Comparison of ENCODE assay signal across 11 cellular contexts in genomic region chr12:98699568-98699967, GRCh38. TPM values are rescaled to one million over a fixed set of nuclear protein-coding genes. Genes with fewer than 3 reads are reported as not detected.
DNase-seq lines count a peak whose midpoint lies in the region; ATAC-seq, FAIRE-seq and TF ChIP-seq lines count a peak whose summit lies in the region.
"Had no signal": no experiment of that assay in that cellular context is flagged by ENCODE, and none has a peak within 500 bp of the region (broad histone marks: within the 10 kb centered on the region; RNA-seq: fewer than 3 reads in every experiment).

No MANE protein-coding gene starts in this region.

- WGBS in K562 (ENCODE audit: insufficient coverage, low coverage, missing lambda C conversion rate) = 10% methylated on average over 3 of the region's 3 CpGs

- H3K4me1 Mint-ChIP-seq in stimulated activated effector memory CD8-positive, alpha-beta T cell treated with anti-CD3 and anti-CD28 coated beads, Interleukin-12 subunit alpha, Interleukin-12 subunit beta, amount 100 ng/mL, for 72 hours = peaks cover 19% of the 10 kb centered on the region

- no peaks in the 10 kb centered on the region for H3K79me2 ChIP-seq in K562 (ENCODE audit: control insufficient read depth, insufficient read depth, low read length)

- no peak overlapping the region for H3K4me3 ChIP-seq in K562
- no peak overlapping the region for H3K4me3 ChIP-seq in lower lobe of right lung
- H3K4me3 ChIP-seq: neural progenitor cell had no signal

- in situ Hi-C loops in K562 (cut with MboI) = no loop called here

- no peaks in the 10 kb centered on the region; the same call in 2 of the 3 replicates for H3K36me3 ChIP-seq in K562 (ENCODE audit: control insufficient read depth, insufficient read depth, low read length)
- H3K36me3 ChIP-seq in lower lobe of right lung = peaks cover 51% of the 10 kb centered on the region

- H3K9ac ChIP-seq in K562 (ENCODE audit: insufficient read depth in 1 of 2, low read depth in 2 of 2, low read length in 2 of 2) = no peak overlapping the region
- H3K9ac ChIP-seq: neural progenitor cell had no signal

- intact Hi-C loops in K562 (cut with micrococcal nuclease) (loop anchor here (1.0 to 10.0 kb wide), 3 partner anchors 44 to 295 kb away; no protein-coding TSS in a partner anchor), lower lobe of right lung (cut with DNase I) (no loop called here)

- no peak for TF ChIP-seq EP300 in K562 (IDR thresholded peaks at IDR 0.05; ENCODE audit: low read length)

- no peak overlapping the region for H3K27ac Mint-ChIP-seq in stimulated activated effector memory CD8-positive, alpha-beta T cell treated with anti-CD3 and anti-CD28 coated beads, Interleukin-12 subunit alpha, Interleukin-12 subunit beta, amount 100 ng/mL, for 72 hours
- H3K27ac Mint-ChIP-seq: brain had no signal

- CTCF ChIA-PET in K562 (lab: Yijun Ruan, JAX; ENCODE audit: low intra/inter-chr PET ratio) = no interaction called here

- H3K9me3 Mint-ChIP-seq in stimulated activated effector memory CD8-positive, alpha-beta T cell treated with anti-CD3 and anti-CD28 coated beads, Interleukin-12 subunit alpha, Interleukin-12 subunit beta, amount 100 ng/mL, for 72 hours = no peaks in the 10 kb centered on the region
- H3K9me3 Mint-ChIP-seq: neural progenitor cell had no signal

- TF ChIP-seq POLR2A in K562 (conservative IDR thresholded peaks at IDR 0.05) = no peak

- no peaks in the 10 kb centered on the region for H4K20me1 ChIP-seq in K562 (replicated peaks; ENCODE audit: control insufficient read depth, insufficient read depth, low read length)

- peaks cover 47% of the 10 kb centered on the region for H3K36me3 Mint-ChIP-seq in stimulated activated effector memory CD8-positive, alpha-beta T cell treated with anti-CD3 and anti-CD28 coated beads, Interleukin-12 subunit alpha, Interleukin-12 subunit beta, amount 100 ng/mL, for 72 hours

- DNase-seq in AG20443 (ENCODE audit: low spot score) (peak; percentile 21), MV-4-11 (lab: John Stamatoyannopoulos, UW) (peak; percentile 49), K562 (ENCODE audit: extremely low read depth in 1 of 4, low spot score in 3 of 4) (peak in 1 of 4 experiments; percentile 25), lower lobe of right lung (no peak), Ammon's horn (ENCODE audit: low spot score) (no peak), DMS153 (lab: John Stamatoyannopoulos, UW) (no peak)
- DNase-seq in stimulated activated effector memory CD8-positive, alpha-beta T cell treated with anti-CD3 and anti-CD28 coated beads, Interleukin-12 subunit alpha, Interleukin-12 subunit beta, amount 100 ng/mL, for 72 hours (ENCODE audit: low spot score in 2 of 2) = no peak
- DNase-seq: activated naive CD4-positive, alpha-beta T cell had no signal

- peak; percentile 6 for FAIRE-seq in K562 (lab: Jason Lieb, UNC)

- no TSS peak for BruUV-seq in K562 (replicated peaks; lab: Mats Ljungman, UMichigan)

- no peak for TF ChIP-seq RAD21 in K562 (CRISPR knock-in tag; conservative IDR thresholded peaks at IDR 0.05 in 1 of 2, IDR thresholded peaks at IDR 0.05 in 1 of 2)

- H3K4me2 ChIP-seq in K562 (ENCODE audit: insufficient read depth, low read length) = no peak overlapping the region
- H3K4me2 ChIP-seq: neural progenitor cell had no signal

- POLR2A ChIA-PET in K562 (lab: Yijun Ruan, JAX) = no interaction called here

- H3K27me3 ChIP-seq in K562 (ENCODE audit: control insufficient read depth in 2 of 2, insufficient read depth in 2 of 2, low read length in 2 of 2) (no peaks in the 10 kb centered on the region), lower lobe of right lung (ENCODE audit: low read depth) (no peaks in the 10 kb centered on the region)
- H3K27me3 ChIP-seq: neural progenitor cell had no signal

- H3K4me1 ChIP-seq in K562 (replicated peaks in 1 of 2; ENCODE audit: control insufficient read depth in 2 of 2, insufficient read depth in 2 of 2, low read length in 2 of 2) (peaks cover 4% of the 10 kb centered on the region in 2 experiments; a peak in 2 of 5 replicates), lower lobe of right lung (peaks cover 19% of the 10 kb centered on the region)

- H3K27ac ChIP-seq in K562 (ENCODE audit: extremely low read depth, low read depth, low read length) (no peak overlapping the region), lower lobe of right lung (no peak overlapping the region)
- H3K27ac ChIP-seq: neural progenitor cell had no signal

- no peaks in the 10 kb centered on the region for H3K9me1 ChIP-seq in K562 (ENCODE audit: control insufficient read depth, insufficient read depth, low read length)

- H3K9me3 ChIP-seq in K562 (replicated peaks; ENCODE audit: control insufficient read depth, insufficient read depth, low read depth, low read length) (no peaks in the 10 kb centered on the region), lower lobe of right lung (no peaks in the 10 kb centered on the region)

- TF ChIP-seq CTCF in K562 (IDR thresholded peaks at IDR 0.05 in 2 of 3, conservative IDR thresholded peaks at IDR 0.05 in 1 of 3; ENCODE audit: insufficient read depth in 2 of 3, low read depth in 1 of 3, low read length in 3 of 3) (no peak), lower lobe of right lung (IDR thresholded peaks at IDR 0.05) (no peak)

- H2AFZ ChIP-seq in K562 (ENCODE audit: low read depth, low read length) = no peak overlapping the region
- H2AFZ ChIP-seq: neural progenitor cell had no signal

- H3K4me3 Mint-ChIP-seq in stimulated activated effector memory CD8-positive, alpha-beta T cell treated with anti-CD3 and anti-CD28 coated beads, Interleukin-12 subunit alpha, Interleukin-12 subunit beta, amount 100 ng/mL, for 72 hours = no peak overlapping the region
- H3K4me3 Mint-ChIP-seq: brain, neural progenitor cell had no signal

- ATAC-seq in K562 (0 out of 3 replicates have a peak, but pooled peaks have one; percentile 17), lower lobe of right lung (peak; percentile 54 to 64), GM18873 (IDR thresholded peaks at IDR 0.05; ENCODE audit: low FRiP score, unreplicated experiment) (no peak)
- no peak for ATAC-seq in stimulated activated effector memory CD8-positive, alpha-beta T cell treated with anti-CD3 and anti-CD28 coated beads, Interleukin-12 subunit alpha, Interleukin-12 subunit beta, amount 100 ng/mL, for 72 hours

TF ChIP-seq in K562, 482 proteins besides CTCF, POLR2A, EP300 and RAD21 (continues in another document):
- TF ChIP-seq RFX1 (IDR thresholded peaks at IDR 0.05) (peak; percentile 76), FOXJ2 (tag; IDR thresholded peaks at IDR 0.05) (peak; percentile 55; the same call in 1 of the 2 replicates)
- TF ChIP-seq, protein P1, sequence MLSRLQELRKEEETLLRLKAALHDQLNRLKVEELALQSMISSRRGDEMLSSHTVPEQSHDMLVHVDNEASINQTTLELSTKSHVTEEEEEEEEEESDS (CRISPR knock-in tag; IDR thresholded peaks at IDR 0.05) = no peak

RNA-seq across cellular contexts. Expression of gene APAF1, which starts 54.5 kb away (rescaled TPM):
- 34.4 and 111 TPM in 2 replicates for total RNA-seq in K562 (2011; cell fraction: chromatin; rRNA removed; ENCODE audit: low replicate concordance)
- 13.7 and 18.6 TPM in 2 replicates for total RNA-seq in K562 (2011; cell fraction: nucleolus; rRNA removed)
- 27.3 and 35.5 TPM in 2 replicates for total RNA-seq in K562 (2011; cell fraction: nucleoplasm; rRNA removed)
- 8.5 and 11.1 TPM in 2 replicates for total RNA-seq in K562 (2014; rRNA removed)
- total RNA-seq in K562 (2014; rRNA removed; fragmentation: Illumina TruSeq; extraction: Trizol) = 15.2 and 18.3 TPM in 2 replicates
- total RNA-seq in K562 (2015; rRNA removed; fragmentation: Illumina TruSeq; extraction: Trizol) = 10.8 TPM in 2 replicates
- 11.5 and 13.4 TPM in 2 replicates for total RNA-seq in K562 (2021)
- polyA plus RNA-seq in K562 (2011; rRNA removed) = 12.4 and 15.7 TPM in 2 replicates
- 5.2 and 7.2 TPM in 2 replicates for polyA plus RNA-seq in K562 (2011; cell fraction: cytosol; rRNA removed)
- 9.1 and 10.9 TPM in 2 replicates for polyA plus RNA-seq in K562 (2011; cell fraction: nucleus; rRNA removed)
- polyA plus RNA-seq in K562 (2012) = 6.7 and 9.1 TPM in 2 replicates
- polyA plus RNA-seq in K562 (2014; fragmentation: Illumina TruSeq; extraction: Trizol) = 8.2 and 9.9 TPM in 2 replicates
- 1 to 10 TPM; 5.1 to 6.5 TPM for polyA plus RNA-seq in K562 (2014; fragmentation: Nextera tagmentation; extraction: Ambion mirVana)
- 7.2 and 8.4 TPM in 2 replicates for polyA plus RNA-seq in K562 (2014; rRNA removed)
- 48.2 and 55.6 TPM in 2 replicates for polyA minus RNA-seq in K562 (2011; rRNA and poly(A)+ RNA removed)
- 12.2 and 18.2 TPM in 2 replicates for polyA minus RNA-seq in K562 (2011; cell fraction: cytosol; rRNA and poly(A)+ RNA removed)
- 12.1 and 26.7 TPM in 2 replicates for polyA minus RNA-seq in K562 (2011; cell fraction: nucleus; rRNA and poly(A)+ RNA removed)
- total RNA-seq in lower lobe of right lung = 24.3 TPM

RNA-seq across cellular contexts. Expression of gene IKBIP, which starts 55.0 kb away (rescaled TPM):
- total RNA-seq in K562 (2011; cell fraction: chromatin; rRNA removed; ENCODE audit: low replicate concordance) = 6.2 and 22.8 TPM in 2 replicates
- 6.2 and 7.0 TPM in 2 replicates for total RNA-seq in K562 (2011; cell fraction: nucleolus; rRNA removed)
- total RNA-seq in K562 (2011; cell fraction: nucleoplasm; rRNA removed) = 11.0 and 14.5 TPM in 2 replicates
- total RNA-seq in K562 (2014; rRNA removed) = 14.1 and 14.9 TPM in 2 replicates
- 19.5 and 22.8 TPM in 2 replicates for total RNA-seq in K562 (2014; rRNA removed; fragmentation: Illumina TruSeq; extraction: Trizol)
- total RNA-seq in K562 (2015; rRNA removed; fragmentation: Illumina TruSeq; extraction: Trizol) = 16.5 and 17.8 TPM in 2 replicates
- total RNA-seq in K562 (2021) = 14.9 and 15.4 TPM in 2 replicates
- 12.3 and 16.2 TPM in 2 replicates for polyA plus RNA-seq in K562 (2011; rRNA removed)
- polyA plus RNA-seq in K562 (2011; cell fraction: cytosol; rRNA removed) = 3.1 and 5.1 TPM in 2 replicates
- polyA plus RNA-seq in K562 (2011; cell fraction: nucleus; rRNA removed) = 2.5 and 2.8 TPM in 2 replicates
- polyA plus RNA-seq in K562 (2012) = 12.4 and 14.4 TPM in 2 replicates
- 12.6 and 15.3 TPM in 2 replicates for polyA plus RNA-seq in K562 (2014; fragmentation: Illumina TruSeq; extraction: Trizol)
- 1 to 10 TPM; 3.3 to 4.9 TPM for polyA plus RNA-seq in K562 (2014; fragmentation: Nextera tagmentation; extraction: Ambion mirVana)
- 14.9 and 15.8 TPM in 2 replicates for polyA plus RNA-seq in K562 (2014; rRNA removed)
- polyA minus RNA-seq in K562 (2011; rRNA and poly(A)+ RNA removed) = 9.7 and 10.4 TPM in 2 replicates
- polyA minus RNA-seq in K562 (2011; cell fraction: cytosol; rRNA and poly(A)+ RNA removed) = 4.7 and 4.8 TPM in 2 replicates
- polyA minus RNA-seq in K562 (2011; cell fraction: nucleus; rRNA and poly(A)+ RNA removed) = 2.7 and 3.8 TPM in 2 replicates
- 13.4 TPM for total RNA-seq in lower lobe of right lung

Comparison
In these comparisons a context has a peak if more than half of its experiments do, and no peak if none do; other contexts are left out.
1. DNase-seq: peak in AG20443 (single experiment) and MV-4-11 (single experiment); none in lower lobe of right lung (single experiment), Ammon's horn (single experiment), DMS153 (single experiment) and stimulated activated effector memory CD8-positive, alpha-beta T cell treated with anti-CD3 and anti-CD28 coated beads, Interleukin-12 subunit alpha, Interleukin-12 subunit beta, amount 100 ng/mL, for 72 hours (0 of 2).
2. ATAC-seq: peak in K562 (single experiment) and lower lobe of right lung (2 of 2); none in GM18873 (single experiment) and stimulated activated effector memory CD8-positive, alpha-beta T cell treated with anti-CD3 and anti-CD28 coated beads, Interleukin-12 subunit alpha, Interleukin-12 subunit beta, amount 100 ng/mL, for 72 hours (single experiment).